8 cellular contexts compared by ENCODE assay signal in genomic region chr2:63588385-63589147, GRCh38. TPM values are rescaled to one million over a fixed set of nuclear protein-coding genes. Genes with fewer than 3 reads are reported as not detected.
DNase-seq lines count a peak whose midpoint lies in the region; ATAC-seq and TF ChIP-seq lines count a peak whose summit lies in the region.

TSS of gene MDH1 (plus strand) at chr2:63588963. CDS start at chr2:63589044, 81 bp downstream.
A gene with protein sequence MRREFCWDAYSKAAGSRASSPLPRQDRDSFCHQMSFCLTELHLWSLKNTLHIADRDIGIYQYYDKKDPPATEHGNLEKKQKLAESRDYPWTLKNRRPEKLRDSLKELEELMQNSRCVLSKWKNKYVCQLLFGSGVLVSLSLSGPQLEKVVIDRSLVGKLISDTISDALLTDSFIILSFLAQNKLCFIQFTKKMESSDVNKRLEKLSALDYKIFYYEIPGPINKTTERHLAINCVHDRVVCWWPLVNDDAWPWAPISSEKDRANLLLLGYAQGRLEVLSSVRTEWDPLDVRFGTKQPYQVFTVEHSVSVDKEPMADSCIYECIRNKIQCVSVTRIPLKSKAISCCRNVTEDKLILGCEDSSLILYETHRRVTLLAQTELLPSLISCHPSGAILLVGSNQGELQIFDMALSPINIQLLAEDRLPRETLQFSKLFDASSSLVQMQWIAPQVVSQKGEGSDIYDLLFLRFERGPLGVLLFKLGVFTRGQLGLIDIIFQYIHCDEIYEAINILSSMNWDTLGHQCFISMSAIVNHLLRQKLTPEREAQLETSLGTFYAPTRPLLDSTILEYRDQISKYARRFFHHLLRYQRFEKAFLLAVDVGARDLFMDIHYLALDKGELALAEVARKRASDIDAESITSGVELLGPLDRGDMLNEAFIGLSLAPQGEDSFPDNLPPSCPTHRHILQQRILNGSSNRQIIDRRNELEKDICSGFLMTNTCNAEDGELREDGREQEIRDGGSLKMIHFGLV (minus strand): TSS chr2:63588477. CDS start chr2:63588271, 206 bp downstream.

- peak within 1 kb of the TSS; percentile 60 for H3K27ac ChIP-seq in temporal lobe (ENCODE audit: low read depth, low read length)

- H3K36me3 Mint-ChIP-seq in activated naive CD8-positive, alpha-beta T cell treated with anti-CD3 and anti-CD28 coated beads for 36 hours: peaks cover 20% of the 10 kb centered on the region
- no peaks in the 10 kb centered on the region for H3K36me3 Mint-ChIP-seq in glutamatergic neuron (ENCODE audit: unreplicated experiment)

- H3K4me3 Mint-ChIP-seq in activated naive CD8-positive, alpha-beta T cell treated with anti-CD3 and anti-CD28 coated beads for 36 hours: peak within 1 kb of the TSS; percentile 98
- peak within 1 kb of the TSS; percentile 97 for H3K4me3 Mint-ChIP-seq in glutamatergic neuron (ENCODE audit: unreplicated experiment)

- peak; percentile 98 for DNase-seq in NCI-H1105 (lab: John Stamatoyannopoulos, UW)
- DNase-seq in SKM-1 (lab: John Stamatoyannopoulos, UW; ENCODE audit: unreplicated experiment): peak; percentile 98
- DNase-seq in activated naive CD8-positive, alpha-beta T cell treated with anti-CD3 and anti-CD28 coated beads for 36 hours: peak; percentile 91
- peak; percentile 87 for DNase-seq in glutamatergic neuron
- peak; percentile 79 for DNase-seq in omental fat pad (ENCODE audit: low spot score)

- peak; percentile 64 for TF ChIP-seq POLR2A in GM10847 (IDR thresholded peaks at IDR 0.05; ENCODE audit: extremely low read depth, insufficient read length)

- H3K9me3 Mint-ChIP-seq in activated naive CD8-positive, alpha-beta T cell treated with anti-CD3 and anti-CD28 coated beads for 36 hours: no peaks in the 10 kb centered on the region
- no peaks in the 10 kb centered on the region for H3K9me3 Mint-ChIP-seq in glutamatergic neuron (ENCODE audit: unreplicated experiment)

- H3K4me1 Mint-ChIP-seq in activated naive CD8-positive, alpha-beta T cell treated with anti-CD3 and anti-CD28 coated beads for 36 hours: peaks cover 38% of the 10 kb centered on the region
- no peaks in the 10 kb centered on the region for H3K4me1 Mint-ChIP-seq in glutamatergic neuron (ENCODE audit: low read depth, unreplicated experiment)

- peak within 1 kb of the TSS; percentile 96 for H3K27ac Mint-ChIP-seq in activated naive CD8-positive, alpha-beta T cell treated with anti-CD3 and anti-CD28 coated beads for 36 hours
- H3K27ac Mint-ChIP-seq in glutamatergic neuron (ENCODE audit: unreplicated experiment): peak within 1 kb of the TSS; percentile 81

- ATAC-seq in HG02642 (IDR thresholded peaks at IDR 0.05; ENCODE audit: poor library complexity, unreplicated experiment) (peak; percentile 89), omental fat pad (ENCODE audit: low FRiP score) (peak; percentile 95)

- H3K27me3 Mint-ChIP-seq in activated naive CD8-positive, alpha-beta T cell treated with anti-CD3 and anti-CD28 coated beads for 36 hours: no peaks in the 10 kb centered on the region
- H3K27me3 Mint-ChIP-seq in glutamatergic neuron (ENCODE audit: unreplicated experiment): peaks cover 3% of the 10 kb centered on the region

- no peak for TF ChIP-seq CTCF in glutamatergic neuron (IDR thresholded peaks at IDR 0.05; ENCODE audit: partially characterized antibody, unreplicated experiment)
- no peak for TF ChIP-seq CTCF in omental fat pad (IDR thresholded peaks at IDR 0.05)

RNA-seq across cellular contexts. Expression of gene MDH1, which starts in this region (rescaled TPM):
- total RNA-seq in activated naive CD8-positive, alpha-beta T cell treated with anti-CD3 and anti-CD28 coated beads for 36 hours: 100 to 1,000 TPM; 235 to 241 TPM
- 103 TPM for total RNA-seq in glutamatergic neuron (ENCODE audit: unreplicated experiment)
- 100 to 1,000 TPM; 152 to 266 (median 192) TPM for total RNA-seq in omental fat pad
- 141 TPM for total RNA-seq in temporal lobe

RNA-seq across cellular contexts. Expression of the second gene that starts in this region (rescaled TPM):
- total RNA-seq in activated naive CD8-positive, alpha-beta T cell treated with anti-CD3 and anti-CD28 coated beads for 36 hours: 1 to 10 TPM; 7.8 to 8.0 TPM
- total RNA-seq in glutamatergic neuron (ENCODE audit: unreplicated experiment) (4.3 TPM), omental fat pad (10 to 100 TPM; 15.9 to 18.5 (median 17.4) TPM), temporal lobe (27.5 TPM)

Comparison
In these comparisons a context has a peak if more than half of its experiments do, and no peak if none do; other contexts are left out.
1. Peak in every context shown above with its lines: DNase-seq, ATAC-seq and H3K27ac ChIP-seq.